Comparison of ENCODE assay signal across 9 cellular contexts in genomic region chr7:114026486-114027089, GRCh38.
DNase-seq lines count a peak whose midpoint lies in the region; ATAC-seq and TF ChIP-seq lines count a peak whose summit lies in the region.
"Had no signal": no experiment of that assay in that cellular context is flagged by ENCODE, and none has a peak within 500 bp of the region (broad histone marks: within the 10 kb centered on the region; RNA-seq: fewer than 3 reads in every experiment).

No MANE protein-coding gene starts in this region.

- H3K36me3 ChIP-seq in brain microvascular endothelial cell (replicated peaks): no peaks in the 10 kb centered on the region
- no peaks in the 10 kb centered on the region for H3K36me3 ChIP-seq in effector memory CD4-positive, alpha-beta T cell (ENCODE audit: control insufficient read depth, insufficient read depth, low read length)

- no peaks in the 10 kb centered on the region for H3K4me1 ChIP-seq in effector memory CD4-positive, alpha-beta T cell (ENCODE audit: control insufficient read depth, insufficient read depth, low read length, poor library complexity, severe bottlenecking)

- peak; percentile 30 for DNase-seq in DMS79 treated with DMSO at 0.1 percent for 48 hours (lab: John Stamatoyannopoulos, UW)
- peak; percentile 88 for DNase-seq in NCI-H69 (lab: John Stamatoyannopoulos, UW)
- peak; percentile 41 for DNase-seq in brain microvascular endothelial cell
- no peak for DNase-seq in left lobe of liver (ENCODE audit: low spot score)
- no peak for DNase-seq in effector memory CD4-positive, alpha-beta T cell
- DNase-seq in cortex of kidney (lab: John Stamatoyannopoulos, UW): no peak

- no peaks in the 10 kb centered on the region for H3K9me3 ChIP-seq in effector memory CD4-positive, alpha-beta T cell (ENCODE audit: control insufficient read depth, low read length)

- no peak overlapping the region for H3K27ac ChIP-seq in brain microvascular endothelial cell
- H3K27ac ChIP-seq in effector memory CD4-positive, alpha-beta T cell (ENCODE audit: insufficient read depth, low read length, poor library complexity, severe bottlenecking): no peak overlapping the region

- in situ Hi-C loops in brain microvascular endothelial cell (cut with HindIII; ENCODE audit: low pct_ligation_motif_present, low sequenced_read_pairs): no loop called here

- H3K4me3 ChIP-seq in brain microvascular endothelial cell (ENCODE audit: low read depth, low read length): no peak overlapping the region
- H3K4me3 ChIP-seq in effector memory CD4-positive, alpha-beta T cell (ENCODE audit: insufficient read depth, low read depth, low read length, poor library complexity, severe bottlenecking): no peak overlapping the region

- H3K27me3 ChIP-seq in brain microvascular endothelial cell (replicated peaks): no peaks in the 10 kb centered on the region
- H3K27me3 ChIP-seq in effector memory CD4-positive, alpha-beta T cell (replicated peaks; ENCODE audit: control insufficient read depth, insufficient read depth, low read length, poor library complexity, severe bottlenecking): no peaks in the 10 kb centered on the region

- ATAC-seq in GM19468 (IDR thresholded peaks at IDR 0.05; ENCODE audit: extremely low read depth, unreplicated experiment) (peak; percentile 66), HG03558 (IDR thresholded peaks at IDR 0.05; ENCODE audit: extremely low read depth, unreplicated experiment) (peak; percentile 81), left lobe of liver (peak; percentile 70)
- ATAC-seq: activated T-cell treated with anti-CD3 and anti-CD28 coated beads, Interleukin-2, amount 50 U/mL, for 72 hours had no signal

- TF ChIP-seq CTCF in brain microvascular endothelial cell (IDR thresholded peaks at IDR 0.05; ENCODE audit: low read depth, low read length, missing control alignments): peak; percentile 35

Comparison
In these comparisons a context has a peak if more than half of its experiments do, and no peak if none do; other contexts are left out.
1. DNase-seq: peak in DMS79 treated with DMSO at 0.1 percent for 48 hours (single experiment), NCI-H69 (single experiment) and brain microvascular endothelial cell (single experiment); none in left lobe of liver (single experiment), effector memory CD4-positive, alpha-beta T cell (0 of 3) and cortex of kidney (single experiment).
2. Peak in every context shown above with its lines, with median percentiles within 50 percentile points of each other: ATAC-seq.